ENCODE assay signal across 8 cellular contexts in genomic region chr1:24744911-24745710, GRCh38. TPM values are rescaled to one million over a fixed set of nuclear protein-coding genes. Genes with fewer than 3 reads are reported as not detected.
A peak's percentile ranks its signal among the peaks of the same experiment; 100 is the strongest.
DNase-seq lines count a peak whose midpoint lies in the region; ATAC-seq and TF ChIP-seq lines count a peak whose summit lies in the region.

CLIC4 (plus strand) TSS chr1:24745447; CDS start chr1:24745554, 107 bp downstream.

- CTCF ChIA-PET in Panc1 (lab: Charles Lee): interaction anchor here (0.6 to 1.2 kb wide), 9 partner anchors 10 to 92 kb away, joined by 3 to 12 read pairs (median 3); no protein-coding TSS in a partner anchor

- H3K4me1 ChIP-seq in Panc1 (ENCODE audit: control insufficient read depth, insufficient read depth, low read length) (peaks cover 23% of the 10 kb centered on the region), muscle layer of duodenum (ENCODE audit: control insufficient read depth in 1 of 2, insufficient read depth in 2 of 2, low read length in 2 of 2) (peaks cover 0 to 35% of the 10 kb centered on the region in 2 donors)

- H3K27me3 ChIP-seq in Panc1 (ENCODE audit: control insufficient read depth, insufficient read depth, low read length) (no peaks in the 10 kb centered on the region), muscle layer of duodenum (ENCODE audit: low read depth, low read length) (no peaks in the 10 kb centered on the region)

- BruUV-seq in Panc1 (replicated peaks; lab: Mats Ljungman, UMichigan): no TSS peak

- POLR2A ChIA-PET in Panc1 (lab: Charles Lee): interaction anchor here (0.5 to 0.6 kb wide), 6 partner anchors 35 to 1962 kb away, joined by 3 to 6 read pairs (median 4); no protein-coding TSS in a partner anchor

- in situ Hi-C loops in Panc1 (cut with HindIII; ENCODE audit: low pct_unique_long_range_greater_than_20kb, low sequenced_read_pairs): no loop called here

- no peaks in the 10 kb centered on the region for H3K9me3 Mint-ChIP-seq in activated T-cell treated with anti-CD3 and anti-CD28 coated beads, Interleukin-2, amount 50 U/mL, for 4 hours

- peak; percentile 59 for ATAC-seq in GM21576 (IDR thresholded peaks at IDR 0.05; ENCODE audit: unreplicated experiment)
- ATAC-seq in Panc1: peak; percentile 95
- ATAC-seq in activated T-cell treated with anti-CD3 and anti-CD28 coated beads, Interleukin-2, amount 50 U/mL, for 4 hours: peak; percentile 90 to 93
- peak; percentile 98 for ATAC-seq in esophagus mucosa

- intact Hi-C loops in Panc1 (cut with micrococcal nuclease; ENCODE audit: unreplicated experiment): loop anchor here (10.0 kb wide), 1 partner anchor 60 kb away; no protein-coding TSS in a partner anchor

- H3K27ac ChIP-seq in Panc1 (ENCODE audit: low read length): peak within 1 kb of the TSS; percentile 88
- H3K27ac ChIP-seq in muscle layer of duodenum (ENCODE audit: low read length): peak within 1 kb of the TSS; percentile 94

- TF ChIP-seq CTCF in Panc1 (IDR thresholded peaks at IDR 0.05): no peak; the same call in 1 of the 2 replicates

- peak within 1 kb of the TSS; percentile 90 for H3K4me3 Mint-ChIP-seq in activated T-cell treated with anti-CD3 and anti-CD28 coated beads, Interleukin-2, amount 50 U/mL, for 4 hours

- H3K4me3 ChIP-seq in Jurkat, Clone E6-1 (ENCODE audit: low read length): peak within 1 kb of the TSS; percentile 79
- peak within 1 kb of the TSS; percentile 81 to 97 for H3K4me3 ChIP-seq in Panc1 (ENCODE audit: low read depth in 2 of 2, low read length in 2 of 2)
- peak within 1 kb of the TSS; percentile 72 to 89 for H3K4me3 ChIP-seq in muscle layer of duodenum (ENCODE audit: low read depth in 1 of 2, low read length in 2 of 2)

- peaks cover 30% of the 10 kb centered on the region for H3K4me1 Mint-ChIP-seq in activated T-cell treated with anti-CD3 and anti-CD28 coated beads, Interleukin-2, amount 50 U/mL, for 4 hours (ENCODE audit: low read depth)

- H3K36me3 Mint-ChIP-seq in activated T-cell treated with anti-CD3 and anti-CD28 coated beads, Interleukin-2, amount 50 U/mL, for 4 hours (ENCODE audit: insufficient read depth): no peaks in the 10 kb centered on the region

- H3K9me3 ChIP-seq in Panc1 (ENCODE audit: control insufficient read depth, insufficient read depth, low read depth, low read length) (no peaks in the 10 kb centered on the region), muscle layer of duodenum (ENCODE audit: control insufficient read depth in 1 of 2, low read length in 2 of 2) (no peaks in the 10 kb centered on the region)

- H3K27me3 Mint-ChIP-seq in activated T-cell treated with anti-CD3 and anti-CD28 coated beads, Interleukin-2, amount 50 U/mL, for 4 hours (ENCODE audit: low read depth): peaks cover 6% of the 10 kb centered on the region

- H3K36me3 ChIP-seq in Panc1 (ENCODE audit: control insufficient read depth, insufficient read depth, low read length) (no peaks in the 10 kb centered on the region), muscle layer of duodenum (ENCODE audit: control insufficient read depth in 1 of 2, insufficient read depth in 2 of 2, low read length in 2 of 2) (no peaks in the 10 kb centered on the region)

- peak; percentile 98 for DNase-seq in DMS153 (lab: John Stamatoyannopoulos, UW)
- DNase-seq in Jurkat, Clone E6-1 (ENCODE audit: low read depth, low spot score): peak; percentile 96
- DNase-seq in Panc1 (ENCODE audit: low read depth, low spot score): peak; percentile 93
- peak; percentile 100 for DNase-seq in activated T-cell treated with anti-CD3 and anti-CD28 coated beads, Interleukin-2, amount 50 U/mL, for 4 hours
- peak; percentile 99 to 100 for DNase-seq in stimulated activated CD8-positive, alpha-beta memory T cell treated with anti-CD3 and anti-CD28 coated beads, Interleukin-7, amount 100 ng/mL, for 4 hours (ENCODE audit: low read depth in 2 of 2)

RNA-seq across cellular contexts. Expression of gene CLIC4, which starts in this region (rescaled TPM):
- polyA plus RNA-seq in Jurkat, Clone E6-1 (2012; ENCODE audit: insufficient read depth, insufficient read length): 34.7 TPM
- total RNA-seq in Panc1 (2021; ENCODE audit: unreplicated experiment) (123 TPM), esophagus mucosa (56.8 TPM)
- 162 TPM for polyA plus RNA-seq in Panc1 (2012; ENCODE audit: insufficient read length)
- total RNA-seq in activated T-cell treated with anti-CD3 and anti-CD28 coated beads, Interleukin-2, amount 50 U/mL, for 4 hours: 10 to 100 TPM in 2 of 3 donors, 1 to 10 TPM in 1; 8.5 to 26.0 (median 12.3) TPM

Comparison
In these comparisons a context has a peak if more than half of its experiments do, and no peak if none do; other contexts are left out.
1. Peak in every context shown above with its lines: DNase-seq, ATAC-seq, H3K4me3 ChIP-seq and H3K27ac ChIP-seq.